In the genomic region with DNA sequence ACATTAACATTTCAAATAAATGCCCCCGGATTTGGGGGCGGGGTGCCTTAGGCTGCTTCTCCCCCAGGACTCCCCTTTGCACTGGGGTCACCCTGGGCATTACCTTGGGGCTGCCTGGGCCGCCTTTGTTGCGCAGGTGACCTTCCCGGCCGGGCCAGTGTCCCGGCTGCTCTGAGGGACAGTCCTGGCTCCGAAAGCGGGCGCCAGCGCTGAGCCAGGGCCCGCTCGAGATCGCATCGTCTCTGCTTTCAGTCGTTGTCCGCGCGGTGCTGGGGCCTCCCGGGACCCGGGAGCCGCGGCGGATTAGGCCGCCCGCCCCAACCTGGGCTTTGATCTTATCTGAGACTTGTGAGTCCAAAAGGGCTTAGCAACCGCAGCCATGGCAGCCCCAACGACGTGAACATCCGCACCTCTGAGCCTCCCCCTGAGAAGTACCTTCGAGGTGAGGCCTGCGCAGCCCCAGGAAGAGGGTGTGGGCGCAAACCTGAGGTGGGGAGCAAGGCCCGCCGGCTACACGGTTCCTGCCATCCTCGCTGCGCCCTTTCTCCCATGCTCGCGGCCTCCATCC, we compare ENCODE assay signal across 9 cellular contexts. TPM values are rescaled to one million over a fixed set of nuclear protein-coding genes. Genes with fewer than 3 reads are reported as not detected.
DNase-seq lines count a peak whose midpoint lies in the region; ATAC-seq and TF ChIP-seq lines count a peak whose summit lies in the region.
"Had no signal": no experiment of that assay in that cellular context is flagged by ENCODE, and none has a peak within 500 bp of the region (broad histone marks: within the 10 kb centered on the region; RNA-seq: fewer than 3 reads in every experiment).

No MANE protein-coding gene starts in this region.

- H3K4me3 ChIP-seq in CD4-positive, alpha-beta memory T cell (ENCODE audit: low read length in 2 of 2) = peak overlapping the region in 1 of 2 donors; percentile 15
- H3K4me3 ChIP-seq in coronary artery = peak overlapping the region; percentile 72
- H3K4me3 ChIP-seq in gastrocnemius medialis = peak overlapping the region; percentile 53 to 66 (median 58)

- CTCF ChIA-PET in CD4-positive, alpha-beta memory T cell (lab: Charles Lee; ENCODE audit: partially characterized antibody) = interaction anchor here (2.1 kb wide), 1 partner anchor 136 kb away, joined by 11 read pairs; no protein-coding TSS in a partner anchor
- CTCF ChIA-PET in HEK293T (lab: Yijun Ruan, JAX) = no interaction called here

- H3K4me1 ChIP-seq in CD4-positive, alpha-beta memory T cell (ENCODE audit: insufficient read depth, low read length) = peaks cover 20% of the 10 kb centered on the region
- peaks cover 21% of the 10 kb centered on the region in 2 donors for H3K4me1 ChIP-seq in gastrocnemius medialis

- peak; percentile 46 to 60 for ATAC-seq in activated CD4-positive, CD25-positive, alpha-beta regulatory T cell treated with anti-CD3 and anti-CD28 coated beads, Interleukin-2, amount 50 U/mL, for 24 hours
- ATAC-seq in gastrocnemius medialis (no peak), HG03520 (IDR thresholded peaks at IDR 0.05; ENCODE audit: unreplicated experiment) (no peak), GM18519 (IDR thresholded peaks at IDR 0.05; ENCODE audit: low FRiP score, unreplicated experiment) (no peak)

- in situ Hi-C loops in gastrocnemius medialis (cut with MboI; ENCODE audit: low sequenced_read_pairs in 4 of 4) = no loop called here

- DNase-seq in CD4-positive, alpha-beta memory T cell = peak; percentile 53 to 78 (median 69)
- DNase-seq in coronary artery (ENCODE audit: low spot score) = no peak
- peak in 1 of 2 donors; percentile 24 for DNase-seq in gastrocnemius medialis
- DNase-seq in HEK293T (ENCODE audit: extremely low spot score) = no peak
- DNase-seq in medulla oblongata (ENCODE audit: extremely low spot score) = no peak
- DNase-seq: DND-41 had no signal

- H3K9me3 Mint-ChIP-seq in CD4-positive, alpha-beta memory T cell = no peaks in the 10 kb centered on the region

- intact Hi-C loops in CD4-positive, alpha-beta memory T cell (cut with micrococcal nuclease) = loop anchor here (1.0 kb wide), 1 partner anchor 15 kb away; a partner anchor contains a TSS
- intact Hi-C loops in gastrocnemius medialis (cut with DNase I; ENCODE audit: low total_unique reads) = loop anchor here (5.0 to 10.0 kb wide), 2 partner anchors 221 to 558 kb away; a partner anchor contains a TSS

- H3K4me1 Mint-ChIP-seq in CD4-positive, alpha-beta memory T cell = peaks cover 19 to 33% (median 27%) of the 10 kb centered on the region in 4 donors

- H3K27ac ChIP-seq in CD4-positive, alpha-beta memory T cell (ENCODE audit: low read depth, low read length) = peak overlapping the region; percentile 53
- H3K27ac ChIP-seq in coronary artery (no peak overlapping the region), gastrocnemius medialis (peak overlapping the region; percentile 91 to 93 (median 92))

- TF ChIP-seq CTCF in coronary artery (IDR thresholded peaks at IDR 0.05) (no peak), gastrocnemius medialis (IDR thresholded peaks at IDR 0.05 in 4 of 5, conservative IDR thresholded peaks at IDR 0.05 in 1 of 5) (no peak)

- peak overlapping the region; percentile 88 to 94 (median 90) for H3K27ac Mint-ChIP-seq in CD4-positive, alpha-beta memory T cell

- no peaks in the 10 kb centered on the region for H3K27me3 ChIP-seq in CD4-positive, alpha-beta memory T cell (ENCODE audit: insufficient read depth, low read length)
- H3K27me3 ChIP-seq in gastrocnemius medialis = no peaks in the 10 kb centered on the region

- H3K4me3 Mint-ChIP-seq in CD4-positive, alpha-beta memory T cell = peak overlapping the region; percentile 73 to 86 (median 84)

- POLR2A ChIA-PET in CD4-positive, alpha-beta memory T cell (lab: Charles Lee; ENCODE audit: partially characterized antibody) = interaction anchor here (1.8 to 2.7 kb wide), 4 partner anchors 14 to 137 kb away, joined by 9 to 26 read pairs (median 10); a partner anchor contains a TSS
- POLR2A ChIA-PET in HEK293T (lab: Yijun Ruan, JAX) = no interaction called here

- H3K9me3 ChIP-seq in CD4-positive, alpha-beta memory T cell (ENCODE audit: control insufficient read depth in 1 of 2, low read length in 2 of 2) = no peaks in the 10 kb centered on the region
- no peaks in the 10 kb centered on the region for H3K9me3 ChIP-seq in gastrocnemius medialis

- H3K27me3 Mint-ChIP-seq in CD4-positive, alpha-beta memory T cell = no peaks in the 10 kb centered on the region

- TF ChIP-seq POLR2A in gastrocnemius medialis (IDR thresholded peaks at IDR 0.05) = no peak

- H3K36me3 ChIP-seq in CD4-positive, alpha-beta memory T cell (ENCODE audit: insufficient read depth, low read length) = no peaks in the 10 kb centered on the region
- no peaks in the 10 kb centered on the region for H3K36me3 ChIP-seq in gastrocnemius medialis

- no peaks in the 10 kb centered on the region for H3K36me3 Mint-ChIP-seq in CD4-positive, alpha-beta memory T cell

TF ChIP-seq in HEK293T, 16 proteins besides CTCF, POLR2A, EP300 and RAD21:
- no peak for TF ChIP-seq CTBP1 (IDR thresholded peaks at IDR 0.05; ENCODE audit: borderline replicate concordance)
- TF ChIP-seq TARDBP (IDR thresholded peaks at IDR 0.05) = no peak
- TF ChIP-seq ELF4 (IDR thresholded peaks at IDR 0.05) = no peak
- TF ChIP-seq SUZ12 (IDR thresholded peaks at IDR 0.05) = no peak
- TF ChIP-seq LEF1 (IDR thresholded peaks at IDR 0.05; ENCODE audit: borderline replicate concordance) = no peak
- TF ChIP-seq FOXA1 (IDR thresholded peaks at IDR 0.05) = no peak
- no peak for TF ChIP-seq BHLHE40 (IDR thresholded peaks at IDR 0.05; ENCODE audit: borderline replicate concordance)
- no peak for TF ChIP-seq SP1 (IDR thresholded peaks at IDR 0.05)
- TF ChIP-seq FOXK2 (IDR thresholded peaks at IDR 0.05) = no peak
- TF ChIP-seq ARNT (IDR thresholded peaks at IDR 0.05) = no peak
- TF ChIP-seq NFRKB (IDR thresholded peaks at IDR 0.05) = no peak
- TF ChIP-seq, protein P1, sequence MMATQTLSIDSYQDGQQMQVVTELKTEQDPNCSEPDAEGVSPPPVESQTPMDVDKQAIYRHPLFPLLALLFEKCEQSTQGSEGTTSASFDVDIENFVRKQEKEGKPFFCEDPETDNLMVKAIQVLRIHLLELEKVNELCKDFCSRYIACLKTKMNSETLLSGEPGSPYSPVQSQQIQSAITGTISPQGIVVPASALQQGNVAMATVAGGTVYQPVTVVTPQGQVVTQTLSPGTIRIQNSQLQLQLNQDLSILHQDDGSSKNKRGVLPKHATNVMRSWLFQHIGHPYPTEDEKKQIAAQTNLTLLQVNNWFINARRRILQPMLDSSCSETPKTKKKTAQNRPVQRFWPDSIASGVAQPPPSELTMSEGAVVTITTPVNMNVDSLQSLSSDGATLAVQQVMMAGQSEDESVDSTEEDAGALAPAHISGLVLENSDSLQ (IDR thresholded peaks at IDR 0.05) = no peak
- no peak for TF ChIP-seq HDGF (IDR thresholded peaks at IDR 0.05; ENCODE audit: borderline replicate concordance)
- TF ChIP-seq FOXM1 (IDR thresholded peaks at IDR 0.05; ENCODE audit: borderline replicate concordance) = no peak
- TF ChIP-seq L3MBTL2 (conservative IDR thresholded peaks at IDR 0.05) = no peak
- TF ChIP-seq ZNF384 (IDR thresholded peaks at IDR 0.05) = no peak

RNA-seq across cellular contexts. Expression of a gene that starts 14.8 kb away (rescaled TPM):
- total RNA-seq in CD4-positive, alpha-beta memory T cell = 10 to 100 TPM; 54.0 to 55.2 TPM
- 10 to 100 TPM; 33.3 to 42.9 TPM for polyA plus RNA-seq in CD4-positive, alpha-beta memory T cell
- 10 to 100 TPM; 36.9 to 43.4 (median 39.6) TPM for total RNA-seq in gastrocnemius medialis

Comparison
In these comparisons a context has a peak if more than half of its experiments do, and no peak if none do; other contexts are left out.
1. DNase-seq: peak in CD4-positive, alpha-beta memory T cell (5 of 5); none in coronary artery (single experiment), HEK293T (single experiment) and medulla oblongata (single experiment).
2. H3K27ac ChIP-seq: peak in CD4-positive, alpha-beta memory T cell (single experiment) and gastrocnemius medialis (4 of 4); none in coronary artery (0 of 2).
3. ATAC-seq: peak in activated CD4-positive, CD25-positive, alpha-beta regulatory T cell treated with anti-CD3 and anti-CD28 coated beads, Interleukin-2, amount 50 U/mL, for 24 hours (2 of 2); none in gastrocnemius medialis (0 of 2), HG03520 (single experiment) and GM18519 (single experiment).